ENCODE assay signal across 1 cellular context in genomic region chr4:46123872-46124755, GRCh38.
TF ChIP-seq lines count a peak whose summit lies in the region.

GABRG1 (minus strand) TSS chr4:46124054; CDS start chr4:46123913, 141 bp downstream.

TF ChIP-seq in GM23338, 12 proteins besides CTCF, POLR2A, EP300 and RAD21 (continued from another document):
- TF ChIP-seq ZNF462 (CRISPR knock-in tag; IDR thresholded peaks at IDR 0.05): no peak
- TF ChIP-seq ZNF331 (CRISPR knock-in tag; IDR thresholded peaks at IDR 0.05; ENCODE audit: low read depth): no peak
- TF ChIP-seq JUNB (IDR thresholded peaks at IDR 0.05; ENCODE audit: unreplicated experiment): no peak
- TF ChIP-seq NANOG (IDR thresholded peaks at IDR 0.05; ENCODE audit: borderline replicate concordance): no peak
- TF ChIP-seq EZH2 (IDR thresholded peaks at IDR 0.05; ENCODE audit: low read depth, unreplicated experiment): no peak
- TF ChIP-seq EZH2phosphoT487 (IDR thresholded peaks at IDR 0.05; ENCODE audit: unreplicated experiment): no peak
- TF ChIP-seq POLR2AphosphoS5 (IDR thresholded peaks at IDR 0.05; ENCODE audit: low read depth): no peak
